18 cellular contexts compared by ENCODE assay signal in the genomic region with DNA sequence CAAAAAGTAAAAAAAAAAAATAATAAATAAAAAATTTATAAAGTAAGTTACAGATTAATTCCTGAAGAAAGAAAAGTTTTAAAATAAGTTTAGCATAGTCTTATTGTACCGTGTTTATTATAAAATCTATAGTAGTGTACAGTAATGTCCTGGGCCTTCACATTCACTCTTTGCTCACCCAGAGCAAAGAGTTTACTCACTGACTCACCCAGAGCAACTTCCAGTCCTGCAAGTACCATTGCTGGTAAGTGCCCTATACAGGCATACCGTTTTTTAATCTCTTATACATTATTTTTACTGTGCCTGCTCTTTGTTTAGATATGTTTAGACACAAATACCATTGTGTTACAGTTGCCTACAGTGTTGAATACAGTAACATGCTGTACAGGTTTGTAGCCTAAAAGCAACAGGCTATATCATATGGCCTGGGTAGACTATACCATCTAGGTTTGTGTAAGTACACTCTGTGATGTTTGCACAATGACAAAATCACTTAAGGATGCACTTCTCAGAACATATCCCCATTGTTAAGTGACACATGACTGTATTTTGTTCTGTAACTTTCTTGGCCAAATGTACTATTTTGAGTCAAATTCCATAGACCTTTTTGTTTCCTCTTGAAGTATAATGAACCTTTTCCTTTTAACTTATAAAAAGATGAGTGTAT.
DNase-seq lines count a peak whose midpoint lies in the region; ATAC-seq and TF ChIP-seq lines count a peak whose summit lies in the region.
"Had no signal": no experiment of that assay in that cellular context is flagged by ENCODE, and none has a peak within 500 bp of the region (broad histone marks: within the 10 kb centered on the region; RNA-seq: fewer than 3 reads in every experiment).

No MANE protein-coding gene starts in this region.

- no peaks in the 10 kb centered on the region for H3K36me3 Mint-ChIP-seq in MCF 10A (ENCODE audit: insufficient read depth, unreplicated experiment)
- peaks cover 8 to 20% (median 15%) of the 10 kb centered on the region in 3 donors for H3K36me3 Mint-ChIP-seq in CD8-positive, alpha-beta memory T cell

- H3K27ac ChIP-seq in breast epithelium, result no peak overlapping the region
- peak overlapping the region; percentile 84 for H3K27ac ChIP-seq in RWPE2 (ENCODE audit: poor library complexity, severe bottlenecking)
- no peak overlapping the region for H3K27ac ChIP-seq in CD8-positive, alpha-beta memory T cell (ENCODE audit: low read depth, low read length)
- H3K27ac ChIP-seq: adrenal gland, tibial artery had no signal

- peak; percentile 45 for DNase-seq in MCF 10A (ENCODE audit: unreplicated experiment)
- DNase-seq in breast epithelium (ENCODE audit: low spot score in 2 of 2), result no peak
- peak; percentile 28 for DNase-seq in RWPE2 (ENCODE audit: low spot score)
- peak; percentile 38 for DNase-seq in fibroblast of mammary gland (ENCODE audit: low read depth)
- no peak for DNase-seq in NOMO-1 (lab: John Stamatoyannopoulos, UW; ENCODE audit: unreplicated experiment in 2 of 2)
- DNase-seq in NCI-H1436 treated with DMSO at 0.1 percent for 48 hours (lab: John Stamatoyannopoulos, UW), result no peak
- no peak for DNase-seq in NCI-H524 treated with DMSO at 0.1 percent for 48 hours (lab: John Stamatoyannopoulos, UW)
- DNase-seq in CD8-positive, alpha-beta memory T cell, result no peak
- DNase-seq: activated CD4-positive, alpha-beta memory T cell treated with anti-CD3 and anti-CD28 coated beads, Interleukin-2, amount 10 ng/mL, durations not matched to agents 7 days and 5 days; adrenal gland; GDM1; hippocampal formation; left cardiac atrium; NCI-H446; tibial artery had no signal

- H3K4me3 ChIP-seq in breast epithelium (no peak overlapping the region), RWPE2 (ENCODE audit: severe bottlenecking) (no peak overlapping the region), fibroblast of mammary gland (ENCODE audit: control insufficient read depth, low read depth, low read length) (no peak overlapping the region)
- no peak overlapping the region for H3K4me3 ChIP-seq in CD8-positive, alpha-beta memory T cell (ENCODE audit: low read length)
- H3K4me3 ChIP-seq: adrenal gland, K562, tibial artery had no signal

- ATAC-seq in RWPE2 (ENCODE audit: low read depth), result peak; percentile 96
- ATAC-seq: K562; left cardiac atrium; stimulated activated memory B cell treated with anti-CD40 and anti-IgM and Interleukin-4, amounts not matched to agents 10 μg/mL and 1 μg/mL and 100 μg/mL, for 72 hours had no signal

- H3K9me3 Mint-ChIP-seq in MCF 10A (ENCODE audit: unreplicated experiment), result no peaks in the 10 kb centered on the region
- peaks cover 0 to 2% (median 0%) of the 10 kb centered on the region in 5 donors for H3K9me3 Mint-ChIP-seq in CD8-positive, alpha-beta memory T cell
- H3K9me3 Mint-ChIP-seq: activated CD4-positive, alpha-beta memory T cell treated with anti-CD3 and anti-CD28 coated beads, Interleukin-2, amount 10 ng/mL, durations not matched to agents 7 days and 5 days; activated T-helper 1 cell treated with anti-CD3 and anti-CD28 coated beads, Interleukin-12 subunit alpha, Interleukin-12 subunit beta, Interleukin-2, Interleukin-4 antibody, amounts not matched to agents 30 ng/mL and 10 ng/mL and 1 ng/mL, durations not matched to agents 14 hours and 24 hours and 36 hours; stimulated activated memory B cell treated with anti-CD40 and anti-IgM and Interleukin-4, amounts not matched to agents 10 μg/mL and 1 μg/mL and 100 μg/mL, for 72 hours had no signal

- no peak overlapping the region for H3K4me3 Mint-ChIP-seq in MCF 10A (ENCODE audit: unreplicated experiment)
- H3K4me3 Mint-ChIP-seq in CD8-positive, alpha-beta memory T cell, result no peak overlapping the region
- H3K4me3 Mint-ChIP-seq: activated CD4-positive, alpha-beta memory T cell treated with anti-CD3 and anti-CD28 coated beads, Interleukin-2, amount 10 ng/mL, durations not matched to agents 7 days and 5 days; activated T-helper 1 cell treated with anti-CD3 and anti-CD28 coated beads, Interleukin-12 subunit alpha, Interleukin-12 subunit beta, Interleukin-2, Interleukin-4 antibody, amounts not matched to agents 30 ng/mL and 10 ng/mL and 1 ng/mL, durations not matched to agents 14 hours and 24 hours and 36 hours; stimulated activated memory B cell treated with anti-CD40 and anti-IgM and Interleukin-4, amounts not matched to agents 10 μg/mL and 1 μg/mL and 100 μg/mL, for 72 hours had no signal

- peaks cover 4% of the 10 kb centered on the region for H3K4me1 Mint-ChIP-seq in MCF 10A (ENCODE audit: insufficient read depth, unreplicated experiment)
- peaks cover 0 to 4% (median 0%) of the 10 kb centered on the region in 3 donors for H3K4me1 Mint-ChIP-seq in CD8-positive, alpha-beta memory T cell
- H3K4me1 Mint-ChIP-seq: activated CD4-positive, alpha-beta memory T cell treated with anti-CD3 and anti-CD28 coated beads, Interleukin-2, amount 10 ng/mL, durations not matched to agents 7 days and 5 days; stimulated activated memory B cell treated with anti-CD40 and anti-IgM and Interleukin-4, amounts not matched to agents 10 μg/mL and 1 μg/mL and 100 μg/mL, for 72 hours had no signal

- H3K4me1 ChIP-seq in breast epithelium, result no peaks in the 10 kb centered on the region
- H3K4me1 ChIP-seq in RWPE2 (ENCODE audit: insufficient read depth, poor library complexity, severe bottlenecking), result peaks cover 24% of the 10 kb centered on the region
- no peaks in the 10 kb centered on the region for H3K4me1 ChIP-seq in CD8-positive, alpha-beta memory T cell (ENCODE audit: insufficient read depth, low read length)
- H3K4me1 ChIP-seq: tibial artery had no signal

- H3K27me3 Mint-ChIP-seq in MCF 10A (ENCODE audit: insufficient read depth, unreplicated experiment), result no peaks in the 10 kb centered on the region
- no peaks in the 10 kb centered on the region for H3K27me3 Mint-ChIP-seq in CD8-positive, alpha-beta memory T cell
- H3K27me3 Mint-ChIP-seq: activated CD4-positive, alpha-beta memory T cell treated with anti-CD3 and anti-CD28 coated beads, Interleukin-2, amount 10 ng/mL, durations not matched to agents 7 days and 5 days; stimulated activated memory B cell treated with anti-CD40 and anti-IgM and Interleukin-4, amounts not matched to agents 10 μg/mL and 1 μg/mL and 100 μg/mL, for 72 hours had no signal

- H3K27ac Mint-ChIP-seq in MCF 10A (ENCODE audit: low read depth, unreplicated experiment), result peak overlapping the region; percentile 25
- H3K27ac Mint-ChIP-seq in CD8-positive, alpha-beta memory T cell, result no peak overlapping the region
- H3K27ac Mint-ChIP-seq: activated CD4-positive, alpha-beta memory T cell treated with anti-CD3 and anti-CD28 coated beads, Interleukin-2, amount 10 ng/mL, durations not matched to agents 7 days and 5 days; activated T-helper 1 cell treated with anti-CD3 and anti-CD28 coated beads, Interleukin-12 subunit alpha, Interleukin-12 subunit beta, Interleukin-2, Interleukin-4 antibody, amounts not matched to agents 30 ng/mL and 10 ng/mL and 1 ng/mL, durations not matched to agents 14 hours and 24 hours and 36 hours; stimulated activated memory B cell treated with anti-CD40 and anti-IgM and Interleukin-4, amounts not matched to agents 10 μg/mL and 1 μg/mL and 100 μg/mL, for 72 hours had no signal

- TF ChIP-seq POLR2A in breast epithelium (IDR thresholded peaks at IDR 0.05), result no peak

- intact Hi-C loops in MCF 10A (cut with micrococcal nuclease), result no loop called here
- intact Hi-C loops in breast epithelium (cut with DNase I; ENCODE audit: low total_unique reads), result no loop called here

- H3K27me3 ChIP-seq in breast epithelium (no peaks in the 10 kb centered on the region), RWPE2 (ENCODE audit: insufficient read depth, poor library complexity, severe bottlenecking) (no peaks in the 10 kb centered on the region)
- H3K27me3 ChIP-seq in CD8-positive, alpha-beta memory T cell (ENCODE audit: insufficient read depth, low read length, poor library complexity, severe bottlenecking), result no peaks in the 10 kb centered on the region
- H3K27me3 ChIP-seq: adrenal gland, tibial artery had no signal

- TF ChIP-seq CTCF in MCF 10A (IDR thresholded peaks at IDR 0.05; ENCODE audit: unreplicated experiment) (no peak), breast epithelium (IDR thresholded peaks at IDR 0.05) (no peak), RWPE2 (IDR thresholded peaks at IDR 0.05; ENCODE audit: poor library complexity, severe bottlenecking) (no peak), fibroblast of mammary gland (conservative IDR thresholded peaks at IDR 0.05; ENCODE audit: control insufficient read depth, insufficient read depth, low read depth, low read length) (no peak)

- H3K9me3 ChIP-seq in breast epithelium (no peaks in the 10 kb centered on the region), RWPE2 (ENCODE audit: severe bottlenecking) (no peaks in the 10 kb centered on the region)
- H3K9me3 ChIP-seq in CD8-positive, alpha-beta memory T cell (ENCODE audit: low read length), result no peaks in the 10 kb centered on the region
- H3K9me3 ChIP-seq: tibial artery had no signal

- CTCF ChIA-PET in MCF 10A (lab: Yijun Ruan, JAX), result interaction anchor here (1.2 kb wide), 1 partner anchor 228 kb away, joined by 3 read pairs; no protein-coding TSS in a partner anchor
- CTCF ChIA-PET in CD8-positive, alpha-beta memory T cell (lab: Charles Lee), result no interaction called here

- POLR2A ChIA-PET in MCF 10A (lab: Yijun Ruan, JAX), result interaction anchor here (0.6 to 1.0 kb wide), 3 partner anchors 35 to 495 kb away, joined by 3 read pairs; a partner anchor contains a TSS
- POLR2A ChIA-PET in CD8-positive, alpha-beta memory T cell (lab: Charles Lee), result no interaction called here

- no TSS peak for BruUV-seq in MCF 10A (replicated peaks; lab: Mats Ljungman, UMichigan)

- no peaks in the 10 kb centered on the region for H3K36me3 ChIP-seq in breast epithelium
- H3K36me3 ChIP-seq in RWPE2 (ENCODE audit: low read depth), result no peaks in the 10 kb centered on the region
- no peaks in the 10 kb centered on the region for H3K36me3 ChIP-seq in CD8-positive, alpha-beta memory T cell (ENCODE audit: insufficient read depth, low read length)
- H3K36me3 ChIP-seq: adrenal gland, tibial artery had no signal

Comparison
In these comparisons a context has a peak if more than half of its experiments do, and no peak if none do; other contexts are left out.
1. DNase-seq: peak in MCF 10A (single experiment), RWPE2 (single experiment) and fibroblast of mammary gland (single experiment); none in breast epithelium (0 of 2), NOMO-1 (0 of 2), NCI-H1436 treated with DMSO at 0.1 percent for 48 hours (single experiment), NCI-H524 treated with DMSO at 0.1 percent for 48 hours (single experiment) and CD8-positive, alpha-beta memory T cell (0 of 5).